Comparison of ENCODE assay signal across 8 cellular contexts in the genomic region with DNA sequence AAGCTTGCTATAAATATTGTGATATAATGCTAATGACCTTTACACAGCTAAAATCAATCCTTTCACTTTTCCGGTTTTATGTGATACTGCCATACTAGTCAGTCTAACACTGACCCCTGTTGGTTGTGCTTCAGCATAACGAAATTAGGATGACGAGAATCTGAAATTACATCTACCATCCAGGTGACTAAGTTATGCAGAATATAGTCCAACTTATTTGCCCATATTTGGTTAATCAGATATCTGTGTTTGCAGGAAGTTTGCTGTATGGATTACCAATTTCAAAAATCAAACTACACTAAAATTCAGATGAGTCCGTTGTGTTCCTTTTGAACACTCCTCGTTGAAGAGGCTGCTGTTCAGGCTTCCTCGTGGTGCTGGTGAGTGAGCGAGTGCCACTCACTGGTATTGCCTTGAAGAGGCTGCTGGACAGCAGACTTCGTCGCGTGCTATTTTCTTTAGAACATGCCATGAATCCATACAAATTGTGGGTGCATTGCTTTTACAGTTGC. TPM values are rescaled to one million over a fixed set of nuclear protein-coding genes. Genes with fewer than 3 reads are reported as not detected.
DNase-seq lines count a peak whose midpoint lies in the region; ATAC-seq and TF ChIP-seq lines count a peak whose summit lies in the region.

No MANE protein-coding gene starts in this region.

- CTCF ChIA-PET in HCT116 (lab: Charles Lee), result interaction anchor here (0.8 to 1.2 kb wide), 4 partner anchors 21 to 1249 kb away, joined by 3 to 4 read pairs (median 3); no protein-coding TSS in a partner anchor

- peaks cover 4% of the 10 kb centered on the region; the same call in 1 of the 2 replicates for H3F3A ChIP-seq in DOHH2 (ENCODE audit: control insufficient read depth, insufficient read depth)

- H3K9me3 ChIP-seq in DOHH2 (ENCODE audit: control insufficient read depth, insufficient read depth, low read length) (no peaks in the 10 kb centered on the region), HCT116 (ENCODE audit: control insufficient read depth in 1 of 2, insufficient read depth in 1 of 2, low read depth in 1 of 2, low read length in 2 of 2) (no peaks in the 10 kb centered on the region), heart left ventricle (no peaks in the 10 kb centered on the region)

- H3K27me3 ChIP-seq in DOHH2 (ENCODE audit: control insufficient read depth, low read length) (no peaks in the 10 kb centered on the region), HCT116 (ENCODE audit: insufficient read depth, low read length) (no peaks in the 10 kb centered on the region), heart left ventricle (no peaks in the 10 kb centered on the region)

- peaks cover 75% of the 10 kb centered on the region for H3K79me2 ChIP-seq in DOHH2 (ENCODE audit: control insufficient read depth, low read length)
- H3K79me2 ChIP-seq in HCT116 (ENCODE audit: insufficient read depth, low read length), result peaks cover 78% of the 10 kb centered on the region

- POLR2A ChIA-PET in HCT116 (lab: Charles Lee), result no interaction called here

- no peak overlapping the region for H2AFZ ChIP-seq in HCT116 (ENCODE audit: low read depth, low read length, poor library complexity, severe bottlenecking)

- H3K9me2 ChIP-seq in DOHH2 (replicated peaks; ENCODE audit: control insufficient read depth, low read length) (no peaks in the 10 kb centered on the region), HCT116 (ENCODE audit: insufficient read depth) (no peaks in the 10 kb centered on the region)

- no peaks in the 10 kb centered on the region for H3K9me3 Mint-ChIP-seq in activated T-cell treated with anti-CD3 and anti-CD28 coated beads, Interleukin-2, amount 50 U/mL, for 4 hours

- DNase-seq in HCT116 (ENCODE audit: low read depth, low spot score) (peak; percentile 31), NCI-H1417 treated with DMSO at 0.1 percent for 48 hours (lab: John Stamatoyannopoulos, UW) (peak; percentile 30), heart left ventricle (no peak), skeletal muscle cell (ENCODE audit: low read depth) (peak; percentile 32)
- DNase-seq in activated T-cell treated with anti-CD3 and anti-CD28 coated beads, Interleukin-2, amount 50 U/mL, for 4 hours, result no peak
- no peak for DNase-seq in activated effector memory CD4-positive, alpha-beta T cell treated with Interleukin-2 at 50 U/mL for 16 hours

- H3K36me3 Mint-ChIP-seq in activated T-cell treated with anti-CD3 and anti-CD28 coated beads, Interleukin-2, amount 50 U/mL, for 4 hours (ENCODE audit: insufficient read depth), result peaks cover 34% of the 10 kb centered on the region

- peaks cover 6% of the 10 kb centered on the region for H3K4me1 Mint-ChIP-seq in activated T-cell treated with anti-CD3 and anti-CD28 coated beads, Interleukin-2, amount 50 U/mL, for 4 hours (ENCODE audit: low read depth)

- no TSS peak for BruUV-seq in HCT116 (replicated peaks; lab: Mats Ljungman, UMichigan)

- H3K4me3 ChIP-seq in DOHH2 (ENCODE audit: low read length), result no peak overlapping the region
- H3K4me3 ChIP-seq in HCT116 (replicated peaks in 1 of 2; ENCODE audit: low read depth in 1 of 2, low read length in 2 of 2), result no peak overlapping the region
- H3K4me3 ChIP-seq in heart left ventricle, result no peak overlapping the region
- no peak overlapping the region for H3K4me3 ChIP-seq in skeletal muscle cell (ENCODE audit: low read depth, low read length)

- H3K36me3 ChIP-seq in DOHH2 (ENCODE audit: control insufficient read depth, low read length) (peaks cover 98% of the 10 kb centered on the region), HCT116 (ENCODE audit: control insufficient read depth in 1 of 2, insufficient read depth in 2 of 2, low read length in 2 of 2) (peaks cover 57 to 65% of the 10 kb centered on the region in 2 experiments; a peak in 3 of 4 replicates), heart left ventricle (peaks cover 0 to 95% (median 78%) of the 10 kb centered on the region in 9 donors)

- H3K27me3 Mint-ChIP-seq in activated T-cell treated with anti-CD3 and anti-CD28 coated beads, Interleukin-2, amount 50 U/mL, for 4 hours (ENCODE audit: low read depth), result no peaks in the 10 kb centered on the region

- H3K27ac ChIP-seq in 22Rv1 (no peak overlapping the region), DOHH2 (ENCODE audit: low read depth, low read length) (no peak overlapping the region), HCT116 (ENCODE audit: low read depth, low read length) (no peak overlapping the region), heart left ventricle (peak overlapping the region in 6 of 12 donors; percentile 15 to 56 (median 26))

- H3K4me3 Mint-ChIP-seq in activated T-cell treated with anti-CD3 and anti-CD28 coated beads, Interleukin-2, amount 50 U/mL, for 4 hours, result no peak overlapping the region

- H4K20me1 ChIP-seq in DOHH2 (ENCODE audit: control insufficient read depth, insufficient read depth, low read depth, low read length) (peaks cover 5% of the 10 kb centered on the region; the same call in 1 of the 2 replicates), HCT116 (ENCODE audit: insufficient read depth) (peaks cover 15% of the 10 kb centered on the region)

- RAD21 ChIA-PET in HCT116 (lab: Charles Lee; ENCODE audit: low non-redundant PET in 1 of 2, low total read pairs in 2 of 2, uncharacterized antibody in 2 of 2, unreplicated experiment in 2 of 2), result no interaction called here

- TF ChIP-seq POLR2A in HCT116 (IDR thresholded peaks at IDR 0.05; ENCODE audit: borderline replicate concordance, extremely low read depth, insufficient read depth, insufficient read length) (no peak), heart left ventricle (IDR thresholded peaks at IDR 0.05) (no peak)

- H3K4me2 ChIP-seq in DOHH2 (ENCODE audit: low read length) (no peak overlapping the region), HCT116 (ENCODE audit: low read length) (no peak overlapping the region)

- TF ChIP-seq CTCF in 22Rv1 (IDR thresholded peaks at IDR 0.05) (peak; percentile 78), DOHH2 (IDR thresholded peaks at IDR 0.05; ENCODE audit: low read depth, low read length, poor library complexity, severe bottlenecking) (peak; percentile 76), HCT116 (IDR thresholded peaks at IDR 0.05 in 2 of 3, conservative IDR thresholded peaks at IDR 0.05 in 1 of 3; ENCODE audit: borderline replicate concordance in 1 of 3, insufficient read depth in 1 of 3, low read depth in 2 of 3, low read length in 2 of 3) (peak; percentile 16 to 86 (median 72); a peak in 5 of 6 replicates), heart left ventricle (IDR thresholded peaks at IDR 0.05) (peak; percentile 61 to 86 (median 76))

- H3K9ac ChIP-seq in HCT116 (ENCODE audit: low read length), result no peak overlapping the region

- H3K4me1 ChIP-seq in DOHH2 (ENCODE audit: control insufficient read depth, low read length) (no peaks in the 10 kb centered on the region), HCT116 (ENCODE audit: control insufficient read depth in 1 of 2, insufficient read depth in 2 of 2, low read length in 2 of 2) (no peaks in the 10 kb centered on the region), heart left ventricle (peaks cover 0 to 14% (median 8%) of the 10 kb centered on the region in 12 donors)

- WGBS in heart left ventricle, 4 donors, result 63 to 68% (median 66%) methylated on average over 10 of the region's 10 CpGs

- ATAC-seq in HCT116, result peak; percentile 80
- ATAC-seq in activated T-cell treated with anti-CD3 and anti-CD28 coated beads, Interleukin-2, amount 50 U/mL, for 4 hours, result peak; percentile 53 to 56
- ATAC-seq in heart left ventricle, result peak; percentile 50 to 78 (median 58)

- TF ChIP-seq RAD21 in HCT116 (IDR thresholded peaks at IDR 0.05; ENCODE audit: low read depth), result peak; percentile 72

- intact Hi-C loops in HCT116 (cut with micrococcal nuclease) (loop anchor here (1.0 to 10.0 kb wide), 3 partner anchors 113 to 1253 kb away; a partner anchor contains a TSS), heart left ventricle (cut with DNase I) (loop anchor here (1.0 to 10.0 kb wide), 8 partner anchors 108 to 1251 kb away; a partner anchor contains a TSS)

TF ChIP-seq in HCT116, 20 proteins besides CTCF, POLR2A, EP300 and RAD21:
- TF ChIP-seq EZH2phosphoT487 (IDR thresholded peaks at IDR 0.05; ENCODE audit: borderline replicate concordance) (no peak), POLR2AphosphoS5 (IDR thresholded peaks at IDR 0.05; ENCODE audit: low read depth, low read length) (no peak), EZH2 (IDR thresholded peaks at IDR 0.05) (no peak), FOSL1 (IDR thresholded peaks at IDR 0.05; ENCODE audit: low read depth) (no peak), CEBPB (IDR thresholded peaks at IDR 0.05; ENCODE audit: low read depth) (no peak), CBX3 (IDR thresholded peaks at IDR 0.05; ENCODE audit: low read depth) (no peak), ZNF274 (IDR thresholded peaks at IDR 0.05; ENCODE audit: low read depth, low read length) (no peak), SP1 (IDR thresholded peaks at IDR 0.05; ENCODE audit: low read depth) (no peak), ZFX (IDR thresholded peaks at IDR 0.05) (no peak), SRF (IDR thresholded peaks at IDR 0.05; ENCODE audit: low read depth) (no peak), EGR1 (IDR thresholded peaks at IDR 0.05; ENCODE audit: low read depth) (no peak)
- TF ChIP-seq, protein P1, sequence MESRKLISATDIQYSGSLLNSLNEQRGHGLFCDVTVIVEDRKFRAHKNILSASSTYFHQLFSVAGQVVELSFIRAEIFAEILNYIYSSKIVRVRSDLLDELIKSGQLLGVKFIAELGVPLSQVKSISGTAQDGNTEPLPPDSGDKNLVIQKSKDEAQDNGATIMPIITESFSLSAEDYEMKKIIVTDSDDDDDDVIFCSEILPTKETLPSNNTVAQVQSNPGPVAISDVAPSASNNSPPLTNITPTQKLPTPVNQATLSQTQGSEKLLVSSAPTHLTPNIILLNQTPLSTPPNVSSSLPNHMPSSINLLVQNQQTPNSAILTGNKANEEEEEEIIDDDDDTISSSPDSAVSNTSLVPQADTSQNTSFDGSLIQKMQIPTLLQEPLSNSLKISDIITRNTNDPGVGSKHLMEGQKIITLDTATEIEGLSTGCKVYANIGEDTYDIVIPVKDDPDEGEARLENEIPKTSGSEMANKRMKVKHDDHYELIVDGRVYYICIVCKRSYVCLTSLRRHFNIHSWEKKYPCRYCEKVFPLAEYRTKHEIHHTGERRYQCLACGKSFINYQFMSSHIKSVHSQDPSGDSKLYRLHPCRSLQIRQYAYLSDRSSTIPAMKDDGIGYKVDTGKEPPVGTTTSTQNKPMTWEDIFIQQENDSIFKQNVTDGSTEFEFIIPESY (IDR thresholded peaks at IDR 0.05; ENCODE audit: extremely low read depth, insufficient replicate concordance, low read length), result no peak
- TF ChIP-seq, protein P2, sequence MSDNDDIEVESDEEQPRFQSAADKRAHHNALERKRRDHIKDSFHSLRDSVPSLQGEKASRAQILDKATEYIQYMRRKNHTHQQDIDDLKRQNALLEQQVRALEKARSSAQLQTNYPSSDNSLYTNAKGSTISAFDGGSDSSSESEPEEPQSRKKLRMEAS (IDR thresholded peaks at IDR 0.05), result no peak

RNA-seq across cellular contexts. Expression of a gene that starts 32.5 kb away (rescaled TPM):
- 39.8 TPM for total RNA-seq in HCT116 (2021; ENCODE audit: unreplicated experiment)
- 31.4 and 32.4 TPM in 2 replicates for polyA plus RNA-seq in HCT116 (2012)
- 10 to 100 TPM; 24.7 to 27.4 (median 25.9) TPM for total RNA-seq in activated T-cell treated with anti-CD3 and anti-CD28 coated beads, Interleukin-2, amount 50 U/mL, for 4 hours
- 10 to 100 TPM in 6 of 9 donors, 1 to 10 TPM in 3; 7.0 to 20.3 (median 11.3) TPM for total RNA-seq in heart left ventricle
- 1 to 10 TPM; 4.3 to 8.7 TPM for polyA plus RNA-seq in heart left ventricle

Comparison
In these comparisons a context has a peak if more than half of its experiments do, and no peak if none do; other contexts are left out.
1. DNase-seq: peak in HCT116 (single experiment), NCI-H1417 treated with DMSO at 0.1 percent for 48 hours (single experiment) and skeletal muscle cell (single experiment); none in activated T-cell treated with anti-CD3 and anti-CD28 coated beads, Interleukin-2, amount 50 U/mL, for 4 hours (single experiment), heart left ventricle (0 of 5) and activated effector memory CD4-positive, alpha-beta T cell treated with Interleukin-2 at 50 U/mL for 16 hours (single experiment).
2. Peak in every context shown above with its lines, with median percentiles within 50 percentile points of each other: CTCF ChIP-seq and ATAC-seq.